1 cellular context compared by ENCODE assay signal in the genomic region with DNA sequence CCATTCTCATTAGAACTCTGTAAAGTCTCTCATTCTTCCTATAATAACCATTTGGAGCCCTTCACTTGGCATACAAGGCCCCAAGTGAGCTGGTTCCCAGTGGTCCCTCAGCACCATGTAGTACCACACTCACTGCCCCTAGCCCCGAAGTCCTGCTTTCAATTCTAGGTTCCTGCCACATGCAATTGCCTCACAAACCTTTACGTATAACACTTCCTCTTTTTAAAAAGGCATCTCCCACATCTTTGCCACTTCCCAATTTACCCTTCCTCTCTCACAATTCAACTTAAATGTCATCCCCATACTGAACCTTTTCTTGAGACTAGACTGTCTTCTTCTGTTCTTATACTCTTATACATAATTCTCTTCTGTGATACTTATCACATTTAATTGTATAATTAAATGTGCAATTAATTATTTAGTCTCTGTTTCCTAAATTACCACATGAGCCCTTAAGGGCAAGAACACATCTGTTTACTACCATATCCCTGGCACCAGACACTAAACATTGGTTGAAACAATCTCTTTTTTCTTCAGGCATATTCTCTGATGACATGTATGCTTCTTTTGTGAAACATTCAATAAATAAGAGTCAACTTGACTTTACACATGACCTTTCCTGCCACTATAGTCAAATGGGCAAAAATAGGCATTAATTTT.
TF ChIP-seq lines count a peak whose summit lies in the region.

No MANE protein-coding gene starts in this region.

TF ChIP-seq in IMR-90, 13 proteins besides CTCF, POLR2A, EP300 and RAD21 (continued from another document):
- TF ChIP-seq CHD1 (IDR thresholded peaks at IDR 0.05; ENCODE audit: low read depth, low read length) (no peak), SMC3 (IDR thresholded peaks at IDR 0.05; ENCODE audit: low read depth, low read length) (no peak), MAFK (IDR thresholded peaks at IDR 0.05; ENCODE audit: low read depth, low read length) (no peak), NFE2L2 (IDR thresholded peaks at IDR 0.05; ENCODE audit: low read depth, low read length) (no peak)
- TF ChIP-seq, protein P1, sequence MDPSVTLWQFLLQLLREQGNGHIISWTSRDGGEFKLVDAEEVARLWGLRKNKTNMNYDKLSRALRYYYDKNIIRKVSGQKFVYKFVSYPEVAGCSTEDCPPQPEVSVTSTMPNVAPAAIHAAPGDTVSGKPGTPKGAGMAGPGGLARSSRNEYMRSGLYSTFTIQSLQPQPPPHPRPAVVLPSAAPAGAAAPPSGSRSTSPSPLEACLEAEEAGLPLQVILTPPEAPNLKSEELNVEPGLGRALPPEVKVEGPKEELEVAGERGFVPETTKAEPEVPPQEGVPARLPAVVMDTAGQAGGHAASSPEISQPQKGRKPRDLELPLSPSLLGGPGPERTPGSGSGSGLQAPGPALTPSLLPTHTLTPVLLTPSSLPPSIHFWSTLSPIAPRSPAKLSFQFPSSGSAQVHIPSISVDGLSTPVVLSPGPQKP (IDR thresholded peaks at IDR 0.05; ENCODE audit: borderline replicate concordance, low read depth, low read length) = no peak
